19 cellular contexts compared by ENCODE assay signal in genomic region chr7:74044366-74045350, GRCh38. TPM values are rescaled to one million over a fixed set of nuclear protein-coding genes. Genes with fewer than 3 reads are reported as not detected.
A peak's percentile ranks its signal among the peaks of the same experiment; 100 is the strongest.
DNase-seq lines count a peak whose midpoint lies in the region; ATAC-seq and TF ChIP-seq lines count a peak whose summit lies in the region.
"Had no signal": no experiment of that assay in that cellular context is flagged by ENCODE, and none has a peak within 500 bp of the region (broad histone marks: within the 10 kb centered on the region; RNA-seq: fewer than 3 reads in every experiment).

No MANE protein-coding gene starts in this region.

- ATAC-seq in left cardiac atrium (peak in 1 of 2 donors; percentile 2), Right ventricle myocardium inferior (no peak)
- no peak for ATAC-seq in stimulated activated effector memory CD8-positive, alpha-beta T cell treated with anti-CD3 and anti-CD28 coated beads, Interleukin-12 subunit alpha, Interleukin-12 subunit beta, amount 100 ng/mL, for 72 hours

- H2AFZ ChIP-seq in neuronal stem cell (ENCODE audit: low read length), result peak overlapping the region; percentile 10
- H2AFZ ChIP-seq: GM23248 had no signal

- TF ChIP-seq CTCF in vagina (IDR thresholded peaks at IDR 0.05), result no peak

- TF ChIP-seq POLR2A in vagina (IDR thresholded peaks at IDR 0.05), result no peak

- WGBS in neuronal stem cell (ENCODE audit: extremely low coverage in 2 of 2, insufficient read length in 2 of 2, insufficient replicate concordance in 1 of 2), 2 donors, result no CpG with 5 or more reads among the region's 20 CpGs

- no peak overlapping the region for H3K14ac ChIP-seq in neuronal stem cell (ENCODE audit: low read length)

- no peaks in the 10 kb centered on the region for H3K4me1 Mint-ChIP-seq in stimulated activated effector memory CD8-positive, alpha-beta T cell treated with anti-CD3 and anti-CD28 coated beads, Interleukin-12 subunit alpha, Interleukin-12 subunit beta, amount 100 ng/mL, for 72 hours

- no peaks in the 10 kb centered on the region for H3K36me3 Mint-ChIP-seq in stimulated activated effector memory CD8-positive, alpha-beta T cell treated with anti-CD3 and anti-CD28 coated beads, Interleukin-12 subunit alpha, Interleukin-12 subunit beta, amount 100 ng/mL, for 72 hours

- no peak overlapping the region for H3K27ac Mint-ChIP-seq in stimulated activated effector memory CD8-positive, alpha-beta T cell treated with anti-CD3 and anti-CD28 coated beads, Interleukin-12 subunit alpha, Interleukin-12 subunit beta, amount 100 ng/mL, for 72 hours
- H3K27ac Mint-ChIP-seq: T-helper 1 cell treated with Interleukin-12 subunit alpha and Interleukin-12 subunit beta and Interleukin-4 antibody, amounts not matched to agents 30 μg/mL and 1 μg/mL, for 36 hours had no signal

- no peak overlapping the region for H3K4me3 ChIP-seq in neuronal stem cell (ENCODE audit: low read length in 2 of 2)
- no peak overlapping the region for H3K4me3 ChIP-seq in vagina
- H3K4me3 ChIP-seq: GM23248, Peyer's patch, smooth muscle cell had no signal

- H4K8ac ChIP-seq in neuronal stem cell (ENCODE audit: low read depth, low read length), result no peak overlapping the region

- H3K36me3 ChIP-seq in neuronal stem cell (replicated peaks in 1 of 2; ENCODE audit: control insufficient read depth in 2 of 2, insufficient read depth in 2 of 2, low read length in 2 of 2), result no peaks in the 10 kb centered on the region
- peaks cover 0 to 36% of the 10 kb centered on the region in 2 donors for H3K36me3 ChIP-seq in vagina
- H3K36me3 ChIP-seq: brain microvascular endothelial cell, neutrophil, Peyer's patch had no signal

- no peak overlapping the region for H4K91ac ChIP-seq in neuronal stem cell (ENCODE audit: low read depth, low read length, poor library complexity)

- H2BK5ac ChIP-seq in neuronal stem cell (ENCODE audit: low read length), result no peak overlapping the region

- H2AK5ac ChIP-seq in neuronal stem cell (ENCODE audit: low read depth, low read length), result no peak overlapping the region

- no peak overlapping the region for H3K23ac ChIP-seq in neuronal stem cell (ENCODE audit: low read depth, low read length, poor library complexity)

- no peak overlapping the region for H3K4me2 ChIP-seq in neuronal stem cell (ENCODE audit: insufficient read depth, low read length, poor library complexity, severe bottlenecking)

- H3K27me3 ChIP-seq in neuronal stem cell (ENCODE audit: control insufficient read depth in 3 of 3, insufficient read depth in 3 of 3, low read depth in 1 of 3, low read length in 3 of 3), result peaks cover 0 to 19% (median 0%) of the 10 kb centered on the region in 3 experiments
- H3K27me3 ChIP-seq in vagina, result no peaks in the 10 kb centered on the region
- H3K27me3 ChIP-seq: brain microvascular endothelial cell, neutrophil, Peyer's patch had no signal

- DNase-seq in left cardiac atrium, result peak; percentile 19
- no peak for DNase-seq in Right ventricle myocardium inferior (ENCODE audit: missing footprints)
- DNase-seq in caudate nucleus (lab: John Stamatoyannopoulos, UW), result peak in 29 of 61 donors; percentile 11 to 69 (median 34)
- DNase-seq in neuronal stem cell (ENCODE audit: low spot score), result no peak
- DNase-seq in vagina (ENCODE audit: extremely low spot score in 2 of 2), result no peak
- DNase-seq in Kasumi-1 (lab: John Stamatoyannopoulos, UW), result no peak
- DNase-seq in stimulated activated effector memory CD8-positive, alpha-beta T cell treated with anti-CD3 and anti-CD28 coated beads, Interleukin-12 subunit alpha, Interleukin-12 subunit beta, amount 100 ng/mL, for 72 hours (ENCODE audit: low spot score in 2 of 2), result no peak
- no peak for DNase-seq in germinal center (ENCODE audit: low spot score)
- DNase-seq: ACHN; activated CD4-positive, alpha-beta T cell treated with anti-CD3 and anti-CD28 coated beads for 1 hour; activated CD8-positive, alpha-beta memory T cell treated with anti-CD3 and anti-CD28 coated beads, Interleukin-2, amount 50 U/mL, for 48 hours; activated naive CD4-positive, alpha-beta T cell treated with Interleukin-2 at 50 U/mL for 16 hours; brain microvascular endothelial cell; GM23248; NCI-H1930; Peyer's patch had no signal

- H2BK12ac ChIP-seq in neuronal stem cell (ENCODE audit: low read length), result no peak overlapping the region

- H3K4me1 ChIP-seq in neuronal stem cell (ENCODE audit: control insufficient read depth in 2 of 2, insufficient read depth in 1 of 2, low read depth in 1 of 2, low read length in 2 of 2) (peaks cover 13% of the 10 kb centered on the region in 2 donors), vagina (peaks cover 36% of the 10 kb centered on the region)
- H3K4me1 ChIP-seq: Peyer's patch had no signal

- H2BK120ac ChIP-seq in neuronal stem cell (ENCODE audit: low read depth, low read length), result no peak overlapping the region

- no peaks in the 10 kb centered on the region for H3K9me3 Mint-ChIP-seq in stimulated activated effector memory CD8-positive, alpha-beta T cell treated with anti-CD3 and anti-CD28 coated beads, Interleukin-12 subunit alpha, Interleukin-12 subunit beta, amount 100 ng/mL, for 72 hours
- H3K9me3 Mint-ChIP-seq: T-helper 1 cell treated with Interleukin-12 subunit alpha and Interleukin-12 subunit beta and Interleukin-4 antibody, amounts not matched to agents 30 μg/mL and 1 μg/mL, for 36 hours had no signal

- no peak overlapping the region for H3K4ac ChIP-seq in neuronal stem cell (ENCODE audit: low read length)

- peak overlapping the region; percentile 2 for H2BK15ac ChIP-seq in neuronal stem cell (ENCODE audit: low read length)

- intact Hi-C loops in left cardiac atrium (cut with DNase I) (no loop called here), Right ventricle myocardium inferior (cut with DNase I) (no loop called here), vagina (cut with DNase I) (no loop called here)

- no peak overlapping the region for H3K4me3 Mint-ChIP-seq in stimulated activated effector memory CD8-positive, alpha-beta T cell treated with anti-CD3 and anti-CD28 coated beads, Interleukin-12 subunit alpha, Interleukin-12 subunit beta, amount 100 ng/mL, for 72 hours
- H3K4me3 Mint-ChIP-seq: T-helper 1 cell treated with Interleukin-12 subunit alpha and Interleukin-12 subunit beta and Interleukin-4 antibody, amounts not matched to agents 30 μg/mL and 1 μg/mL, for 36 hours had no signal

- H3K9me3 ChIP-seq in neuronal stem cell (replicated peaks in 1 of 2; ENCODE audit: control insufficient read depth in 2 of 2, insufficient read depth in 1 of 2, low read depth in 1 of 2, low read length in 2 of 2) (no peaks in the 10 kb centered on the region), vagina (no peaks in the 10 kb centered on the region)
- H3K9me3 ChIP-seq: neutrophil, Peyer's patch had no signal

- H3K27ac ChIP-seq in caudate nucleus (ENCODE audit: low read depth, low read length), result peak overlapping the region; percentile 64
- H3K27ac ChIP-seq in neuronal stem cell (replicated peaks; ENCODE audit: low read length), result no peak overlapping the region
- peak overlapping the region; percentile 62 for H3K27ac ChIP-seq in vagina
- H3K27ac ChIP-seq: brain microvascular endothelial cell, GM23248, neutrophil, Peyer's patch had no signal

- no peak overlapping the region for H3K9ac ChIP-seq in neuronal stem cell (ENCODE audit: low read depth, low read length, poor library complexity)
- H3K9ac ChIP-seq: GM23248 had no signal

- peak overlapping the region; percentile 23 for H3K18ac ChIP-seq in neuronal stem cell (ENCODE audit: low read length)

- peaks cover 3% of the 10 kb centered on the region for H3K79me1 ChIP-seq in neuronal stem cell (ENCODE audit: low read depth, low read length)

RNA-seq across cellular contexts. Expression of gene ELN, which starts 16.7 kb away (rescaled TPM):
- 100 to 1,000 TPM in 1 of 2 donors, 10 to 100 TPM in 1; 91.7 to 166 TPM for total RNA-seq in left cardiac atrium
- 29.9 TPM for total RNA-seq in Right ventricle myocardium inferior
- polyA plus RNA-seq in neuronal stem cell (2013, experiment 1 of 2), result 2.9 TPM
- polyA plus RNA-seq in neuronal stem cell (2013, experiment 2 of 2), result 3.1 TPM
- total RNA-seq in vagina, result 38.3 TPM
- polyA plus RNA-seq: smooth muscle cell had no signal

RNA-seq across cellular contexts. Expression of gene LIMK1, which starts 38.9 kb away (rescaled TPM):
- 10 to 100 TPM; 11.4 to 11.6 TPM for total RNA-seq in left cardiac atrium
- 8.7 TPM for total RNA-seq in Right ventricle myocardium inferior
- 62.3 TPM for polyA plus RNA-seq in neuronal stem cell (2013, experiment 1 of 2)
- 60.7 TPM for polyA plus RNA-seq in neuronal stem cell (2013, experiment 2 of 2)
- total RNA-seq in vagina, result 28.2 TPM
